8 cellular contexts compared by ENCODE assay signal in genomic region chr6:2855061-2855519, GRCh38. TPM values are rescaled to one million over a fixed set of nuclear protein-coding genes. Genes with fewer than 3 reads are reported as not detected.
DNase-seq lines count a peak whose midpoint lies in the region; ATAC-seq and TF ChIP-seq lines count a peak whose summit lies in the region.

No MANE protein-coding gene starts in this region.

- H3F3A ChIP-seq in PC-9 (ENCODE audit: insufficient read depth, low read depth) = peaks cover 6% of the 10 kb centered on the region; the same call in 1 of the 2 replicates

- POLR2A ChIA-PET in PC-9 (lab: Charles Lee; ENCODE audit: unreplicated experiment) = no interaction called here

- H3K79me2 ChIP-seq in ACC112 (ENCODE audit: control insufficient read depth, insufficient read depth, low read length, unreplicated experiment) (no peaks in the 10 kb centered on the region), PC-9 (ENCODE audit: low read depth) (no peaks in the 10 kb centered on the region)

- H2AFZ ChIP-seq in ACC112 (ENCODE audit: low read length, unreplicated experiment) = no peak overlapping the region
- H2AFZ ChIP-seq in PC-9 = no peak overlapping the region

- no peaks in the 10 kb centered on the region for H3K27me3 ChIP-seq in ACC112 (ENCODE audit: insufficient read depth, low read length)
- no peaks in the 10 kb centered on the region for H3K27me3 ChIP-seq in PC-9 (ENCODE audit: insufficient read depth, low read depth)
- no peaks in the 10 kb centered on the region for H3K27me3 ChIP-seq in duodenal mucosa (ENCODE audit: control insufficient read depth in 1 of 2, insufficient read depth in 2 of 2, low read length in 2 of 2)

- H3K9me2 ChIP-seq in PC-9 (ENCODE audit: insufficient read depth) = no peaks in the 10 kb centered on the region

- peaks cover 3% of the 10 kb centered on the region for H3K27me3 Mint-ChIP-seq in nephron (ENCODE audit: low read depth)

- peak overlapping the region in 1 of 2 donors; percentile 21 for H3K9ac ChIP-seq in duodenal mucosa (ENCODE audit: low read depth in 1 of 2, low read length in 2 of 2)

- no peak for TF ChIP-seq CTCF in PC-9 (conservative IDR thresholded peaks at IDR 0.05)
- no peak for TF ChIP-seq CTCF in nephron (IDR thresholded peaks at IDR 0.05; ENCODE audit: unreplicated experiment in 3 of 3)

- no peaks in the 10 kb centered on the region for H4K20me1 ChIP-seq in PC-9 (ENCODE audit: insufficient read depth)

- H3K36me3 Mint-ChIP-seq in nephron (ENCODE audit: low read depth) = no peaks in the 10 kb centered on the region

- H3K4me1 ChIP-seq in ACC112 (ENCODE audit: control insufficient read depth, insufficient read depth, low read length, unreplicated experiment) (peaks cover 51% of the 10 kb centered on the region), PC-9 (replicated peaks; ENCODE audit: insufficient read depth) (peaks cover 24% of the 10 kb centered on the region), duodenal mucosa (ENCODE audit: control insufficient read depth in 1 of 2, insufficient read depth in 2 of 2, low read length in 2 of 2) (peaks cover 27 to 32% of the 10 kb centered on the region in 2 donors)

- CTCF ChIA-PET in PC-9 (lab: Charles Lee) = interaction anchor here (0.7 kb wide), 1 partner anchor 64 kb away, joined by 3 read pairs; no protein-coding TSS in a partner anchor

- H3K4me3 ChIP-seq in ACC112 (ENCODE audit: low read depth, low read length) (no peak overlapping the region), PC-9 (no peak overlapping the region), duodenal mucosa (ENCODE audit: low read depth in 1 of 2, low read length in 2 of 2) (peak overlapping the region; percentile 71 to 72)

- peaks cover 68% of the 10 kb centered on the region for H3K4me1 Mint-ChIP-seq in nephron

- DNase-seq in PC-9 = no peak
- DNase-seq in GF-D8 (lab: John Stamatoyannopoulos, UW) = no peak

- H3K4me2 ChIP-seq in PC-9 = no peak overlapping the region

- H3K36me3 ChIP-seq in ACC112 (ENCODE audit: insufficient read depth, low read length) (no peaks in the 10 kb centered on the region), PC-9 (ENCODE audit: low read depth) (no peaks in the 10 kb centered on the region), duodenal mucosa (ENCODE audit: control insufficient read depth in 1 of 2, insufficient read depth in 2 of 2, low read length in 2 of 2) (no peaks in the 10 kb centered on the region)

- no peak for ATAC-seq in GM21381 (IDR thresholded peaks at IDR 0.05; ENCODE audit: unreplicated experiment)
- ATAC-seq in GM18868 (IDR thresholded peaks at IDR 0.05; ENCODE audit: unreplicated experiment) = no peak
- no peak for ATAC-seq in HG02981 (IDR thresholded peaks at IDR 0.05; ENCODE audit: unreplicated experiment)

- H3K9me3 ChIP-seq in PC-9 (ENCODE audit: insufficient read depth, low read depth) (no peaks in the 10 kb centered on the region), duodenal mucosa (ENCODE audit: control insufficient read depth in 1 of 2, low read length in 2 of 2) (no peaks in the 10 kb centered on the region)

- intact Hi-C loops in PC-9 (cut with micrococcal nuclease; ENCODE audit: unreplicated experiment) = loop anchor here (5.0 kb wide), 2 partner anchors 212 to 423 kb away; partner anchors contain the start of gene RIPK1

- peak overlapping the region in 2 of 3 experiments; percentile 30 to 46 for H3K4me3 Mint-ChIP-seq in nephron

- peak overlapping the region; percentile 99 for H3K27ac ChIP-seq in ACC112 (ENCODE audit: low read depth, low read length)
- H3K27ac ChIP-seq in PC-9 = peak overlapping the region; percentile 99
- H3K27ac ChIP-seq in duodenal mucosa (ENCODE audit: low read depth, low read length) = peak overlapping the region; percentile 53

- no TSS peak for BruUV-seq in PC-9 (replicated peaks; lab: Mats Ljungman, UMichigan)

- peak overlapping the region; percentile 87 to 99 (median 99) for H3K27ac Mint-ChIP-seq in nephron

- no peaks in the 10 kb centered on the region for H3K9me3 Mint-ChIP-seq in nephron

RNA-seq across cellular contexts. Expression of gene SERPINB1, which starts 13.4 kb away (rescaled TPM):
- 82.3 and 93.9 TPM in 2 replicates for total RNA-seq in PC-9 (2021)

RNA-seq across cellular contexts. Expression of gene SERPINB9, which starts 48.0 kb away (rescaled TPM):
- total RNA-seq in PC-9 (2021) = 1.7 and 2.4 TPM in 2 replicates

Comparison
In these comparisons a context has a peak if more than half of its experiments do, and no peak if none do; other contexts are left out.
1. H3K4me3 ChIP-seq: peak in duodenal mucosa (2 of 2); none in ACC112 (single experiment) and PC-9 (single experiment).
2. Peak in every context shown above with its lines, with median percentiles within 50 percentile points of each other: H3K27ac ChIP-seq.